Comparison of ENCODE assay signal across 12 cellular contexts in genomic region chr12:95551305-95551704, GRCh38. TPM values are rescaled to one million over a fixed set of nuclear protein-coding genes. Genes with fewer than 3 reads are reported as not detected.
DNase-seq lines count a peak whose midpoint lies in the region; ATAC-seq and TF ChIP-seq lines count a peak whose summit lies in the region.
"Had no signal": no experiment of that assay in that cellular context is flagged by ENCODE, and none has a peak within 500 bp of the region (broad histone marks: within the 10 kb centered on the region; RNA-seq: fewer than 3 reads in every experiment).

Gene USP44, minus strand, starts transcription at chr12:95551476. Its CDS starts 17,220 bp downstream, at chr12:95534256.

- TF ChIP-seq CTCF in HEK293 (tag by site-specific recombination; IDR thresholded peaks at IDR 0.05) (no peak), omental fat pad (IDR thresholded peaks at IDR 0.05) (no peak), foreskin keratinocyte (conservative IDR thresholded peaks at IDR 0.05) (no peak)

- H3K36me3 Mint-ChIP-seq in CD4-positive, alpha-beta memory T cell, result peaks cover 0 to 2% of the 10 kb centered on the region in 2 donors
- peaks cover 9% of the 10 kb centered on the region for H3K36me3 Mint-ChIP-seq in activated naive CD8-positive, alpha-beta T cell treated with anti-CD3 and anti-CD28 coated beads, Interleukin-2, amount 50 U/mL, for 24 hours (ENCODE audit: low read depth)
- H3K36me3 Mint-ChIP-seq in naive thymus-derived CD4-positive, alpha-beta T cell, result peaks cover 0 to 5% (median 0%) of the 10 kb centered on the region in 5 donors

- H3K27ac Mint-ChIP-seq in CD4-positive, alpha-beta memory T cell, result peak within 1 kb of the TSS in 5 of 7 donors; percentile 11 to 61 (median 46)
- peak within 1 kb of the TSS; percentile 90 for H3K27ac Mint-ChIP-seq in activated naive CD8-positive, alpha-beta T cell treated with anti-CD3 and anti-CD28 coated beads, Interleukin-2, amount 50 U/mL, for 24 hours
- H3K27ac Mint-ChIP-seq in naive thymus-derived CD4-positive, alpha-beta T cell, result peak within 1 kb of the TSS; percentile 68 to 97 (median 90)

- H3K27ac ChIP-seq in CD4-positive, alpha-beta memory T cell (ENCODE audit: low read depth, low read length), result no peak within 1 kb of the TSS
- peak within 1 kb of the TSS; percentile 34; the same call in 1 of the 2 replicates for H3K27ac ChIP-seq in HEK293 (ENCODE audit: extremely low read depth, low read depth, low read length)
- peak within 1 kb of the TSS; percentile 66 for H3K27ac ChIP-seq in naive thymus-derived CD4-positive, alpha-beta T cell (ENCODE audit: low read depth, low read length)
- H3K27ac ChIP-seq in foreskin keratinocyte, result no peak within 1 kb of the TSS
- H3K27ac ChIP-seq: C4-2B, colonic mucosa, vagina had no signal

- no peak for DNase-seq in CD4-positive, alpha-beta memory T cell
- peak; percentile 32 for DNase-seq in activated naive CD8-positive, alpha-beta T cell treated with anti-CD3 and anti-CD28 coated beads, Interleukin-2, amount 50 U/mL, for 24 hours
- DNase-seq in naive thymus-derived CD4-positive, alpha-beta T cell, result peak in 1 of 9 donors; percentile 25
- DNase-seq in omental fat pad (ENCODE audit: low spot score) (no peak), foreskin keratinocyte (no peak), RPMI8226 (no peak)
- DNase-seq: colonic mucosa, NCI-H2029 treated with DMSO at 0.1 percent for 48 hours had no signal

- H3K4me1 ChIP-seq in CD4-positive, alpha-beta memory T cell (ENCODE audit: insufficient read depth, low read length), result peaks cover 13% of the 10 kb centered on the region
- H3K4me1 ChIP-seq in HEK293 (ENCODE audit: control insufficient read depth, insufficient read depth, low read length) (peaks cover 34% of the 10 kb centered on the region), foreskin keratinocyte (no peaks in the 10 kb centered on the region)
- peaks cover 6 to 33% of the 10 kb centered on the region in 2 donors for H3K4me1 ChIP-seq in naive thymus-derived CD4-positive, alpha-beta T cell (ENCODE audit: control insufficient read depth in 2 of 2, insufficient read depth in 2 of 2, low read length in 2 of 2)
- H3K4me1 ChIP-seq: colonic mucosa, vagina had no signal

- CTCF ChIA-PET in CD4-positive, alpha-beta memory T cell (lab: Charles Lee; ENCODE audit: partially characterized antibody), result no interaction called here
- CTCF ChIA-PET in HEK293 (lab: Yijun Ruan, JAX), result interaction anchor here (0.8 kb wide), 1 partner anchor 17 kb away, joined by 3 read pairs; no protein-coding TSS in a partner anchor
- CTCF ChIA-PET in naive thymus-derived CD4-positive, alpha-beta T cell (lab: Charles Lee), result no interaction called here

- intact Hi-C loops in CD4-positive, alpha-beta memory T cell (cut with micrococcal nuclease), result no loop called here
- intact Hi-C loops in naive thymus-derived CD4-positive, alpha-beta T cell (cut with micrococcal nuclease), result loop anchor here in 1 of 2 donors (5.0 kb wide), 2 partner anchors 1356 to 1979 kb away; partner anchors contain the start of genes NEDD1 and SOCS2

- peaks cover 0 to 6% (median 2%) of the 10 kb centered on the region in 8 donors for H3K9me3 Mint-ChIP-seq in CD4-positive, alpha-beta memory T cell
- peaks cover 8% of the 10 kb centered on the region for H3K9me3 Mint-ChIP-seq in activated naive CD8-positive, alpha-beta T cell treated with anti-CD3 and anti-CD28 coated beads, Interleukin-2, amount 50 U/mL, for 24 hours
- peaks cover 0 to 6% (median 2%) of the 10 kb centered on the region in 11 donors for H3K9me3 Mint-ChIP-seq in naive thymus-derived CD4-positive, alpha-beta T cell

- no peaks in the 10 kb centered on the region for H3K36me3 ChIP-seq in CD4-positive, alpha-beta memory T cell (ENCODE audit: insufficient read depth, low read length)
- H3K36me3 ChIP-seq in HEK293 (ENCODE audit: control insufficient read depth in 2 of 2, insufficient read depth in 1 of 2, low read length in 2 of 2), result no peaks in the 10 kb centered on the region
- H3K36me3 ChIP-seq in naive thymus-derived CD4-positive, alpha-beta T cell (ENCODE audit: control insufficient read depth in 2 of 3, insufficient read depth in 3 of 3, low read length in 3 of 3), result peaks cover 0 to 8% (median 0%) of the 10 kb centered on the region in 3 experiments
- H3K36me3 ChIP-seq: colonic mucosa, vagina had no signal

- peak within 1 kb of the TSS; percentile 7 to 74 (median 53) for H3K4me3 Mint-ChIP-seq in CD4-positive, alpha-beta memory T cell
- peak within 1 kb of the TSS; percentile 84 for H3K4me3 Mint-ChIP-seq in activated naive CD8-positive, alpha-beta T cell treated with anti-CD3 and anti-CD28 coated beads, Interleukin-2, amount 50 U/mL, for 24 hours
- peak within 1 kb of the TSS in 9 of 10 donors; percentile 64 to 96 (median 85) for H3K4me3 Mint-ChIP-seq in naive thymus-derived CD4-positive, alpha-beta T cell

- peaks cover 6 to 17% of the 10 kb centered on the region in 2 donors for H3K27me3 Mint-ChIP-seq in CD4-positive, alpha-beta memory T cell
- no peaks in the 10 kb centered on the region for H3K27me3 Mint-ChIP-seq in activated naive CD8-positive, alpha-beta T cell treated with anti-CD3 and anti-CD28 coated beads, Interleukin-2, amount 50 U/mL, for 24 hours
- H3K27me3 Mint-ChIP-seq in naive thymus-derived CD4-positive, alpha-beta T cell, result peaks cover 0 to 22% (median 7%) of the 10 kb centered on the region in 5 donors

- no peaks in the 10 kb centered on the region for H3K27me3 ChIP-seq in CD4-positive, alpha-beta memory T cell (ENCODE audit: insufficient read depth, low read length)
- H3K27me3 ChIP-seq in naive thymus-derived CD4-positive, alpha-beta T cell (ENCODE audit: control insufficient read depth in 2 of 2, insufficient read depth in 2 of 2, low read length in 2 of 2), result no peaks in the 10 kb centered on the region
- H3K27me3 ChIP-seq in foreskin keratinocyte, result peaks cover 95% of the 10 kb centered on the region
- H3K27me3 ChIP-seq: vagina had no signal

- no peak for ATAC-seq in activated naive CD8-positive, alpha-beta T cell treated with anti-CD3 and anti-CD28 coated beads, Interleukin-2, amount 50 U/mL, for 24 hours
- ATAC-seq in naive thymus-derived CD4-positive, alpha-beta T cell, result no peak
- ATAC-seq in omental fat pad (ENCODE audit: low FRiP score) (no peak), foreskin keratinocyte (no peak), HG02840 (IDR thresholded peaks at IDR 0.05; ENCODE audit: low FRiP score, unreplicated experiment) (no peak)

- POLR2A ChIA-PET in CD4-positive, alpha-beta memory T cell (lab: Charles Lee; ENCODE audit: partially characterized antibody), result no interaction called here
- POLR2A ChIA-PET in HEK293 (lab: Yijun Ruan, JAX), result interaction anchor here (0.7 kb wide), 1 partner anchor 78 kb away, joined by 3 read pairs; the partner anchor contains the start of gene METAP2
- POLR2A ChIA-PET in naive thymus-derived CD4-positive, alpha-beta T cell (lab: Charles Lee), result interaction anchor here (0.9 to 1.4 kb wide), 2 partner anchors 77 to 78 kb away, joined by 4 to 5 read pairs; partner anchors contain the start of gene METAP2

- peaks cover 14 to 53% (median 28%) of the 10 kb centered on the region in 4 donors for H3K4me1 Mint-ChIP-seq in CD4-positive, alpha-beta memory T cell
- peaks cover 64% of the 10 kb centered on the region for H3K4me1 Mint-ChIP-seq in activated naive CD8-positive, alpha-beta T cell treated with anti-CD3 and anti-CD28 coated beads, Interleukin-2, amount 50 U/mL, for 24 hours
- peaks cover 36 to 77% (median 61%) of the 10 kb centered on the region in 7 donors for H3K4me1 Mint-ChIP-seq in naive thymus-derived CD4-positive, alpha-beta T cell

- H3K4me3 ChIP-seq in CD4-positive, alpha-beta memory T cell (ENCODE audit: low read length in 2 of 2), result no peak within 1 kb of the TSS
- H3K4me3 ChIP-seq in HEK293 (ENCODE audit: low read depth, low read length), result no peak within 1 kb of the TSS
- peak within 1 kb of the TSS; percentile 28 for H3K4me3 ChIP-seq in naive thymus-derived CD4-positive, alpha-beta T cell (ENCODE audit: low read length)
- H3K4me3 ChIP-seq: colonic mucosa, vagina had no signal

- no peaks in the 10 kb centered on the region for H3K9me3 ChIP-seq in CD4-positive, alpha-beta memory T cell (ENCODE audit: control insufficient read depth in 1 of 2, low read length in 2 of 2)
- no peaks in the 10 kb centered on the region for H3K9me3 ChIP-seq in HEK293 (ENCODE audit: control insufficient read depth, insufficient read depth, low read depth, low read length)
- H3K9me3 ChIP-seq in naive thymus-derived CD4-positive, alpha-beta T cell (ENCODE audit: control insufficient read depth in 2 of 3, low read length in 3 of 3), result no peaks in the 10 kb centered on the region
- H3K9me3 ChIP-seq: colonic mucosa, vagina had no signal

TF ChIP-seq in HEK293, 187 proteins besides CTCF, POLR2A, EP300 and RAD21 (continues in another document):
- peak; percentile 24; the same call in 1 of the 2 replicates for TF ChIP-seq ZEB2 (tag by site-specific recombination; IDR thresholded peaks at IDR 0.05)
- no peak for TF ChIP-seq ZNF16 (tag by site-specific recombination; IDR thresholded peaks at IDR 0.05; ENCODE audit: low read depth)
- no peak for TF ChIP-seq YY2 (tag by site-specific recombination; IDR thresholded peaks at IDR 0.05)
- peak; percentile 54 for TF ChIP-seq ZBTB20 (tag by site-specific recombination; IDR thresholded peaks at IDR 0.05)
- no peak for TF ChIP-seq TRIM28 (IDR thresholded peaks at IDR 0.05; ENCODE audit: borderline replicate concordance, low read length)
- peak; percentile 95 for TF ChIP-seq MZF1 (tag by site-specific recombination; IDR thresholded peaks at IDR 0.05; ENCODE audit: borderline replicate concordance)
- TF ChIP-seq ZNF626 (tag by site-specific recombination; IDR thresholded peaks at IDR 0.05), result no peak
- peak; percentile 62; the same call in 1 of the 2 replicates for TF ChIP-seq ZNF600 (tag by site-specific recombination; IDR thresholded peaks at IDR 0.05)

RNA-seq across cellular contexts. Expression of gene USP44, which starts in this region (rescaled TPM):
- 1 to 10 TPM; 5.4 to 5.6 TPM for total RNA-seq in CD4-positive, alpha-beta memory T cell
- 1 to 10 TPM; 1.4 to 2.2 TPM for polyA plus RNA-seq in CD4-positive, alpha-beta memory T cell
- 10 to 100 TPM in 2 of 5 experiments, 1 to 10 TPM in 3; 3.3 to 12.2 (median 4.8) TPM for total RNA-seq in naive thymus-derived CD4-positive, alpha-beta T cell
- polyA plus RNA-seq in naive thymus-derived CD4-positive, alpha-beta T cell, result 10 to 100 TPM; 14.0 to 15.1 TPM
- 1 to 10 TPM; 1.3 to 4.7 (median 4.0) TPM for total RNA-seq in omental fat pad
- total RNA-seq in foreskin keratinocyte, result 0.03 TPM in 1 of 2 replicates, not detected in the other
- polyA plus RNA-seq in foreskin keratinocyte, result not detected in 2 replicates

Comparison
In these comparisons a context has a peak if more than half of its experiments do, and no peak if none do; other contexts are left out.
1. RNA of gene USP44 (polyA plus RNA-seq): 14.0 to 15.1 TPM in naive thymus-derived CD4-positive, alpha-beta T cell; 1.4 to 2.2 TPM in CD4-positive, alpha-beta memory T cell and not detected in foreskin keratinocyte; every median in the first group is over 4 times any median in the second.
2. H3K27ac ChIP-seq: peak in HEK293 (single experiment) and naive thymus-derived CD4-positive, alpha-beta T cell (single experiment); none in CD4-positive, alpha-beta memory T cell (single experiment) and foreskin keratinocyte (single experiment).
3. Peak in every context shown above with its lines, with median percentiles within 50 percentile points of each other: H3K27ac Mint-ChIP-seq and H3K4me3 Mint-ChIP-seq.